8 cellular contexts compared by ENCODE assay signal in the genomic region with DNA sequence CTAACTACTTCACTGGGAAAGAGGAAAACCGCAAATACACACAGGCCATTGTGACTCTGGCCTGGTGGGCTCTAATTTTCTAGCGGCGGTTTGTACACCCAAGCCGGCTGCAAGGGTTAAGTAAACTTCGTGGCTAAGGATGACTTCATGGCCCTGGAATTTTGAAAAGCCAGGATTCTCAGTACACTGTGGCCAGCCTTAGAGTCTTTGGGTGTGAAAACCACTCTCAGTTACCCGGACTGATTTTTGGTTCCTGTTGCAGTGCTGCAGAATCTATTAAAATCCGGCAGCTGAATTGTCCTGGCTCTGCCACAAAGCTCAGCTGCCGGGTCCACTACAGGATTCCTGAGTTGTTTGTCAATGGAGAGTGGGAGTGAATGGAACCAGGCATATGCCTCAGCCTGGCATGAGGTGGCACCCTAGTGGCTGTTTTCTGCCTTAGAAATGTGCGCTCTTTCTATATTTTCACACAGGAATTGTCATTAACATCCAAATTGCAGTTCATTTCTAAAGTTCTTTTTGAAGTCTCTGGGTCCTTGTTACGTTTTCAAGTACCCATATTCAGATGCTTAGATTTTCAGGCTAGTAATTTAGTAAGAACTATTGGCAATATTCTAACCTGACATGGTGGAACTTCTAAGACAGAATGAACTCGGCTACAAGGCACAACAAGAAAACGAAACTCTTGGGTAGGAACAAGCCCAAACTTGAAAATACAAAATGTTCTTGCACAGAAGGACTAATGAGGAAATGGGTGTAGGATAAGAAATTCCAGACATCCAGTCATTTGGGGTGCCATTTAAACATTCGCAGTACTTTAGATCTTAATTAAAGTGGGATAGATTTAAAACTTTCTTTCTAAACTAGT.
DNase-seq lines count a peak whose midpoint lies in the region; ATAC-seq and TF ChIP-seq lines count a peak whose summit lies in the region.

No MANE protein-coding gene starts in this region.

- H3K27me3 Mint-ChIP-seq in natural killer cell treated with Interleukin-12 subunit alpha and Interleukin-12 subunit beta and Interleukin-15 and Interleukin-18, amount 100 ng/mL, for 72 hours, result peaks cover 9 to 10% of the 10 kb centered on the region in 2 donors

- no peaks in the 10 kb centered on the region for H3K9me3 Mint-ChIP-seq in natural killer cell treated with Interleukin-12 subunit alpha and Interleukin-12 subunit beta and Interleukin-15 and Interleukin-18, amount 100 ng/mL, for 72 hours

- no peak overlapping the region for H3K4me3 ChIP-seq in SK-N-MC
- H3K4me3 ChIP-seq in fibroblast of pulmonary artery (replicated peaks; ENCODE audit: low read depth, low read length), result peak overlapping the region; percentile 4

- peak overlapping the region; percentile 32 to 46 for H3K27ac Mint-ChIP-seq in natural killer cell treated with Interleukin-12 subunit alpha and Interleukin-12 subunit beta and Interleukin-15 and Interleukin-18, amount 100 ng/mL, for 72 hours

- no peaks in the 10 kb centered on the region for H3K9me3 ChIP-seq in SK-N-MC (ENCODE audit: low read depth, low read length)

- no peaks in the 10 kb centered on the region for H3K36me3 Mint-ChIP-seq in natural killer cell treated with Interleukin-12 subunit alpha and Interleukin-12 subunit beta and Interleukin-15 and Interleukin-18, amount 100 ng/mL, for 72 hours

- peak; percentile 76 for TF ChIP-seq CTCF in fibroblast of pulmonary artery (IDR thresholded peaks at IDR 0.05; ENCODE audit: low read length, missing control alignments)

- ATAC-seq in natural killer cell treated with Interleukin-12 subunit alpha and Interleukin-12 subunit beta and Interleukin-15 and Interleukin-18, amount 100 ng/mL, for 72 hours, result peak in 1 of 2 donors; percentile 52
- no peak for ATAC-seq in HG03045 (IDR thresholded peaks at IDR 0.05; ENCODE audit: unreplicated experiment)
- ATAC-seq in GM18520 (IDR thresholded peaks at IDR 0.05; ENCODE audit: unreplicated experiment), result no peak

- H3K4me1 Mint-ChIP-seq in natural killer cell treated with Interleukin-12 subunit alpha and Interleukin-12 subunit beta and Interleukin-15 and Interleukin-18, amount 100 ng/mL, for 72 hours (ENCODE audit: low read depth in 2 of 2), result peaks cover 15 to 18% of the 10 kb centered on the region in 2 donors

- DNase-seq in DMS153 (lab: John Stamatoyannopoulos, UW) (peak; percentile 52), M059J (ENCODE audit: low read depth) (peak; percentile 91), SK-N-MC (ENCODE audit: low read depth, low spot score) (no peak), fibroblast of pulmonary artery (ENCODE audit: low read depth) (peak; percentile 91)
- DNase-seq in natural killer cell treated with Interleukin-12 subunit alpha and Interleukin-12 subunit beta and Interleukin-15 and Interleukin-18, amount 100 ng/mL, for 72 hours (ENCODE audit: low spot score), result no peak
- no peak for DNase-seq in stimulated activated CD4-positive, alpha-beta T cell treated with anti-CD3 and anti-CD28 coated beads, Interleukin-15, amount 100 ng/mL, for 24 hours

- peak overlapping the region; percentile 73 for H3K4me3 Mint-ChIP-seq in natural killer cell treated with Interleukin-12 subunit alpha and Interleukin-12 subunit beta and Interleukin-15 and Interleukin-18, amount 100 ng/mL, for 72 hours

- no peaks in the 10 kb centered on the region for H3K36me3 ChIP-seq in SK-N-MC (ENCODE audit: insufficient read depth, low read length)

- H3K9ac ChIP-seq in SK-N-MC (ENCODE audit: insufficient read length), result peak overlapping the region; percentile 2

- H3K27ac ChIP-seq in SK-N-MC, result no peak overlapping the region

Comparison
In these comparisons a context has a peak if more than half of its experiments do, and no peak if none do; other contexts are left out.
1. DNase-seq: peak in DMS153 (single experiment), M059J (single experiment) and fibroblast of pulmonary artery (single experiment); none in SK-N-MC (single experiment), natural killer cell treated with Interleukin-12 subunit alpha and Interleukin-12 subunit beta and Interleukin-15 and Interleukin-18, amount 100 ng/mL, for 72 hours (single experiment) and stimulated activated CD4-positive, alpha-beta T cell treated with anti-CD3 and anti-CD28 coated beads, Interleukin-15, amount 100 ng/mL, for 24 hours (single experiment).